1 cellular context compared by ENCODE assay signal in the genomic region with DNA sequence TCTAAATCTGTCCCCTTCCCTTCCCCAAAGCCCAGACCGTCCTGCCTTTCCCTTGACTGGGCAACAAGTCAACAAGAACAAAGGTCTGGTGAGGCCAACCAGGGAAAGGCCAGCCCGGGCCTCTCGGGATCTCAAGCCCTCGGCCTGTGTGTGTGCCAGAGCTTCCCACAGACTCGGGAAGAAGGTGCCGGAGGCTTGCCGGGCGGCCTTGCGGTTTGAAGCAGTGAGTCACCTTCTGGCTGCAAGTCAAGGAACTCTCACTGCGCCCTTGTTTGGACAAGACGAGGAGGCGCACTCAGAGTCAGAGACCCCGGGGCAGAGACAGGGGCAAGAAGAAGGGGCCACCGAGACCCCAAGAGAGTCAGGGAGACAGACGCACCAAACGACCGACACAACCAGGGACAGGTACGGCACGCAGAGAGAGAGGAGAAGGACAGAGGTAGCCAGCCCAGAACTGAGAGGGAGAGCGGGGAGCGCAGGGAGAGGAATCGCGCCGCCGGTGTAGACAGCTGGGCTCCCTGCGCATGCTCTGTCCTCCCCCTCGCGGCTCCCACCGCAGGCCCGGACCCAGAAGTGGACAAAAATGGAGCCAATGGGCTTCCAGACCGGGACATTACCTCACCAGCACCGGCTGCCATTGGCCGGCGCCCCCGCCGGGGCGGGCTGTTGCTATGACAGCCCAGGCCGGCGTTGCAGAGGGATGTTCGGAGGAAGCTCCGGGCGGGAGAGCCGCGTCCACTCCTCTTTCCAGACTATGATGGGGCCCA.
TF ChIP-seq lines count a peak whose summit lies in the region.

No MANE protein-coding gene starts in this region.

TF ChIP-seq in HEK293, 187 proteins besides CTCF, POLR2A, EP300 and RAD21 (continued from another document):
- TF ChIP-seq ZNF280D (tag by site-specific recombination; IDR thresholded peaks at IDR 0.05) = 0 out of 2 replicates have a peak, but pooled peaks have one; percentile 8
- no peak for TF ChIP-seq GFI1B (tag by site-specific recombination; IDR thresholded peaks at IDR 0.05)
- TF ChIP-seq ZNF488 (tag by site-specific recombination; IDR thresholded peaks at IDR 0.05) = no peak
- no peak; the same call in 1 of the 2 replicates for TF ChIP-seq ZSCAN16 (tag by site-specific recombination; IDR thresholded peaks at IDR 0.05)
- TF ChIP-seq ZNF366 (tag by site-specific recombination; conservative IDR thresholded peaks at IDR 0.05) = peak; percentile 96
- TF ChIP-seq ZBTB7A (tag by site-specific recombination; IDR thresholded peaks at IDR 0.05; ENCODE audit: low read depth) = peak; percentile 95
- TF ChIP-seq ZNF521 (tag by site-specific recombination; IDR thresholded peaks at IDR 0.05) = no peak
- TF ChIP-seq ZNF843 (tag by site-specific recombination; IDR thresholded peaks at IDR 0.05) = peak; percentile 90
- no peak for TF ChIP-seq ZNF350 (tag by site-specific recombination; IDR thresholded peaks at IDR 0.05)
- peak; percentile 78 for TF ChIP-seq WT1 (tag by site-specific recombination; IDR thresholded peaks at IDR 0.05)
- no peak for TF ChIP-seq ZNF529 (tag by site-specific recombination; IDR thresholded peaks at IDR 0.05; ENCODE audit: insufficient replicate concordance)
- no peak for TF ChIP-seq ZNF747 (tag by site-specific recombination; IDR thresholded peaks at IDR 0.05)
- no peak for TF ChIP-seq ZNF664 (tag by site-specific recombination; IDR thresholded peaks at IDR 0.05)
- no peak for TF ChIP-seq ZNF132 (tag by site-specific recombination; IDR thresholded peaks at IDR 0.05; ENCODE audit: borderline replicate concordance)
- no peak for TF ChIP-seq ZNF776 (tag by site-specific recombination; IDR thresholded peaks at IDR 0.05; ENCODE audit: borderline replicate concordance)
- no peak for TF ChIP-seq ZNF768 (tag by site-specific recombination; IDR thresholded peaks at IDR 0.05)
- peak; percentile 91 for TF ChIP-seq SP2 (tag by site-specific recombination; IDR thresholded peaks at IDR 0.05)
- TF ChIP-seq ZNF324 (tag by site-specific recombination; IDR thresholded peaks at IDR 0.05) = peak; percentile 89
- peak; percentile 90 for TF ChIP-seq ZNF501 (tag by site-specific recombination; IDR thresholded peaks at IDR 0.05)
- TF ChIP-seq KLF10 (tag by site-specific recombination; IDR thresholded peaks at IDR 0.05) = no peak
- no peak for TF ChIP-seq ZNF621 (tag by site-specific recombination; IDR thresholded peaks at IDR 0.05)
- peak; percentile 76 for TF ChIP-seq ZBTB21 (tag by site-specific recombination; IDR thresholded peaks at IDR 0.05)
- no peak for TF ChIP-seq PRDM6 (tag by site-specific recombination; IDR thresholded peaks at IDR 0.05)
- no peak for TF ChIP-seq ZNF221 (tag by site-specific recombination; IDR thresholded peaks at IDR 0.05; ENCODE audit: borderline replicate concordance)
- TF ChIP-seq ZNF701 (tag by site-specific recombination; IDR thresholded peaks at IDR 0.05) = 0 out of 2 replicates have a peak, but pooled peaks have one; percentile 38
- no peak for TF ChIP-seq ZNF266 (tag by site-specific recombination; IDR thresholded peaks at IDR 0.05; ENCODE audit: low read depth)
TF ChIP-seq in HEK293: peak in this region for 74.
